In the genomic region with DNA sequence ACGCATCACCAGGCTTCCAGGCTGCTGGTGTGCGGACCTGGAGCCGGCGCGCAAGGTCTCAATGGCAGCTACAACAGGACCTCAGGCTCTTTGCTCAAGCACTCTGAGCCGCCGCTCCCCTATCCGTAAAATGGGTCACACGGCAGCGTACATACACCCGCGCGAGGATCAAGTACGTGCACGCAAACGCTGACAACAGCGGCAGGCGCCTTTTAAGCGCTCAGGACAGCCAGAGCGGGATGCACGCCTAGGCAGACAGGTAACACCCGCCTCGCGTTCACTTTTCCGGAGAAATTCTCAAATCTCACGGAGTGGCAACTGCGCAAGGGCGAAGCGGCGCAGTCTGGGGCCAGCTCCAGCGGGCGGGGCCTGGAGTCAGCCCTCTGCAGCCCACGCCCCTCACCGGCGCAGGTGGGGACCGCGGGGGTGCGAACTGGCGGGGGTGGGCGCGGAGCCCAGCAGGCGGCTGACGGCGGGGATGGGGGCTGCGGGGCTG, we compare ENCODE assay signal across 8 cellular contexts. TPM values are rescaled to one million over a fixed set of nuclear protein-coding genes. Genes with fewer than 3 reads are reported as not detected.
DNase-seq lines count a peak whose midpoint lies in the region; ATAC-seq and TF ChIP-seq lines count a peak whose summit lies in the region.

No MANE protein-coding gene starts in this region.

- peak overlapping the region; percentile 89 to 96 (median 94) for H3K4me3 Mint-ChIP-seq in naive thymus-derived CD4-positive, alpha-beta T cell

- DNase-seq in NOMO-1 (lab: John Stamatoyannopoulos, UW; ENCODE audit: unreplicated experiment in 2 of 2): peak; percentile 27 to 48
- peak; percentile 86 for DNase-seq in activated CD8-positive, alpha-beta memory T cell treated with anti-CD3 and anti-CD28 coated beads, Interleukin-2, amount 50 U/mL, for 48 hours
- DNase-seq in epithelial cell of proximal tubule (ENCODE audit: low read depth): no peak
- peak; percentile 48 to 80 (median 78) for DNase-seq in naive thymus-derived CD4-positive, alpha-beta T cell
- DNase-seq in stimulated activated CD8-positive, alpha-beta memory T cell treated with anti-CD3 and anti-CD28 coated beads, Interleukin-7, amount 100 ng/mL, for 4 hours (ENCODE audit: low read depth in 2 of 2): peak; percentile 65 to 73

- H3K4me1 ChIP-seq in ACC112 (ENCODE audit: control insufficient read depth, insufficient read depth, low read length, unreplicated experiment): peaks cover 14% of the 10 kb centered on the region
- H3K4me1 ChIP-seq in naive thymus-derived CD4-positive, alpha-beta T cell (ENCODE audit: control insufficient read depth in 2 of 2, insufficient read depth in 2 of 2, low read length in 2 of 2): peaks cover 14 to 20% of the 10 kb centered on the region in 2 donors

- peaks cover 38% of the 10 kb centered on the region for H3K79me2 ChIP-seq in ACC112 (ENCODE audit: control insufficient read depth, insufficient read depth, low read length, unreplicated experiment)

- no peaks in the 10 kb centered on the region for H3K36me3 ChIP-seq in ACC112 (ENCODE audit: insufficient read depth, low read length)
- peaks cover 0 to 14% (median 0%) of the 10 kb centered on the region in 3 experiments for H3K36me3 ChIP-seq in naive thymus-derived CD4-positive, alpha-beta T cell (ENCODE audit: control insufficient read depth in 2 of 3, insufficient read depth in 3 of 3, low read length in 3 of 3)

- H3K4me3 ChIP-seq in ACC112 (ENCODE audit: low read depth, low read length) (peak overlapping the region; percentile 93), epithelial cell of proximal tubule (ENCODE audit: low read depth, low read length) (peak overlapping the region; percentile 71)
- peak overlapping the region; percentile 87 for H3K4me3 ChIP-seq in naive thymus-derived CD4-positive, alpha-beta T cell (ENCODE audit: low read length)

- POLR2A ChIA-PET in naive thymus-derived CD4-positive, alpha-beta T cell (lab: Charles Lee): interaction anchor here (0.6 to 4.5 kb wide), 5 partner anchors 9 to 31 kb away, joined by 3 to 27 read pairs (median 5); no protein-coding TSS in a partner anchor

- peaks cover 23 to 45% (median 29%) of the 10 kb centered on the region in 7 donors for H3K4me1 Mint-ChIP-seq in naive thymus-derived CD4-positive, alpha-beta T cell

- no peaks in the 10 kb centered on the region for H3K9me3 ChIP-seq in naive thymus-derived CD4-positive, alpha-beta T cell (ENCODE audit: control insufficient read depth in 2 of 3, low read length in 3 of 3)

- no peak for TF ChIP-seq CTCF in epithelial cell of proximal tubule (conservative IDR thresholded peaks at IDR 0.05; ENCODE audit: low read depth, low read length)

- CTCF ChIA-PET in naive thymus-derived CD4-positive, alpha-beta T cell (lab: Charles Lee): no interaction called here

- peaks cover 0 to 1% (median 0%) of the 10 kb centered on the region in 11 donors for H3K9me3 Mint-ChIP-seq in naive thymus-derived CD4-positive, alpha-beta T cell

- peak overlapping the region; percentile 9 to 92 (median 90) for H3K27ac Mint-ChIP-seq in naive thymus-derived CD4-positive, alpha-beta T cell

- intact Hi-C loops in naive thymus-derived CD4-positive, alpha-beta T cell (cut with micrococcal nuclease): loop anchor here (1.0 to 10.0 kb wide), 10 partner anchors 8 to 1555 kb away; a partner anchor contains a TSS

- H3K27me3 Mint-ChIP-seq in naive thymus-derived CD4-positive, alpha-beta T cell: no peaks in the 10 kb centered on the region

- peaks cover 0 to 14% (median 6%) of the 10 kb centered on the region in 5 donors for H3K36me3 Mint-ChIP-seq in naive thymus-derived CD4-positive, alpha-beta T cell

- ATAC-seq in GM18873 (IDR thresholded peaks at IDR 0.05; ENCODE audit: low FRiP score, unreplicated experiment): peak; percentile 59
- ATAC-seq in HG03103 (IDR thresholded peaks at IDR 0.05; ENCODE audit: low read depth, unreplicated experiment): peak; percentile 73
- ATAC-seq in naive thymus-derived CD4-positive, alpha-beta T cell: peak; percentile 89

- peak overlapping the region; percentile 57 for H2AFZ ChIP-seq in ACC112 (ENCODE audit: low read length, unreplicated experiment)

- H3K27ac ChIP-seq in ACC112 (ENCODE audit: low read depth, low read length): no peak overlapping the region
- peak overlapping the region; percentile 83 for H3K27ac ChIP-seq in naive thymus-derived CD4-positive, alpha-beta T cell (ENCODE audit: low read depth, low read length)

- no peaks in the 10 kb centered on the region for H3K27me3 ChIP-seq in ACC112 (ENCODE audit: insufficient read depth, low read length)
- no peaks in the 10 kb centered on the region for H3K27me3 ChIP-seq in naive thymus-derived CD4-positive, alpha-beta T cell (ENCODE audit: control insufficient read depth in 2 of 2, insufficient read depth in 2 of 2, low read length in 2 of 2)

RNA-seq across cellular contexts. Expression of a gene that starts 0.5 kb away (rescaled TPM):
- total RNA-seq in epithelial cell of proximal tubule: 22.0 and 24.0 TPM in 2 replicates
- total RNA-seq in naive thymus-derived CD4-positive, alpha-beta T cell: 10 to 100 TPM; 26.7 to 40.6 (median 38.8) TPM
- 10 to 100 TPM; 33.9 to 45.4 TPM for polyA plus RNA-seq in naive thymus-derived CD4-positive, alpha-beta T cell

RNA-seq across cellular contexts. Expression of a gene that starts 35.5 kb away (rescaled TPM):
- 0.22 TPM in 1 of 2 replicates, not detected in the other for total RNA-seq in epithelial cell of proximal tubule
- total RNA-seq in naive thymus-derived CD4-positive, alpha-beta T cell: 1 to 10 TPM; 1.4 to 3.5 (median 2.4) TPM
- polyA plus RNA-seq in naive thymus-derived CD4-positive, alpha-beta T cell: 1 to 10 TPM; 1.1 to 1.4 TPM
